Comparison of ENCODE assay signal across 1 cellular context in the genomic region with DNA sequence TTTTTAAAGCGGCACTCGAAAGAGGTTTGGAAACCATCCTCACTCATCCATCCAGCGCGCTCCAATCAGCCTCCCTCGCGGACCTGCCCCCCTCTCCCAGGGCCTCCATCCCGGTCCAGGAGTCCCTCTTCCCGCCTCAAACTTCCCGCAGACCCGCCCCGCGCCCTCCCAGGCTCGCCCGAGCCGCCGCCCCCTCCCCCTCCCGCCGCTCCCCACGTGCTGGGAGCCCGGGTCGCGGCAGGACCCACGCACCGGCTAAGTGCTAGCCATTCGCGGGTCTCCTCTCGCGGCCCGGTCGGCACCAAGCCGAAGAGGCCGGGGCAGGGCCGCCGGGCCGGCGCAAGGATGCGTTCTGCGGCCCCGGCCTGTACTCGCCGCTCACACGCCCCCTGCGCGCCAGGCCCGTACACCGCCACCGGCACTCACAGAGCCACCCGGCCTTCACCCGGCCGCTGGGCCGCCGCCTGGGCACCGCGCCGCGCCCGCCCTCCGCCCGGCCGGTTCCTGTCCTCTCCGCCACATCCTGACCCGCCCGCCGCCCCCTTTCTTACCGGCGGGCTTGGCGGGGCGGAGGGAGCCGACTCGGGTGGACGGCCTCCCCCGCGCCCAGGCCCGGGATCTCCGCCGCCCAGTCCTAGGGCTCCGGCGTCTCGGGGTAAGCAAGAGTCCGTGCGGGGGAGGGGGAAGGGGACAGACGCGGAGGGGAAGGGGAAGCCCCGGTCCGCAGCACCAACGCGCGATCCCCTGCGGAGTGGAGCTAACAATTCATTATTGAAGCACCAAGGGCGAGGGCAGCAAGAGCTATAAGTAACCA.
A peak's percentile ranks its signal among the peaks of the same experiment; 100 is the strongest.
TF ChIP-seq lines count a peak whose summit lies in the region.

No MANE protein-coding gene starts in this region.

TF ChIP-seq in HEK293, 187 proteins besides CTCF, POLR2A, EP300 and RAD21 (continued from another document):
- no peak for TF ChIP-seq TCF7L2 (IDR thresholded peaks at IDR 0.05; ENCODE audit: borderline replicate concordance, low read depth, low read length)
- no peak for TF ChIP-seq ZNF184 (tag by site-specific recombination; IDR thresholded peaks at IDR 0.05)
- TF ChIP-seq ZNF202 (tag by site-specific recombination; IDR thresholded peaks at IDR 0.05; ENCODE audit: borderline replicate concordance) = no peak
- no peak for TF ChIP-seq ZNF473 (tag by site-specific recombination; IDR thresholded peaks at IDR 0.05)
- TF ChIP-seq ZFP3 (tag by site-specific recombination; IDR thresholded peaks at IDR 0.05; ENCODE audit: low read depth) = peak; percentile 47; the same call in 1 of the 2 replicates
- peak; percentile 51; the same call in 1 of the 2 replicates for TF ChIP-seq ZSCAN30 (tag by site-specific recombination; IDR thresholded peaks at IDR 0.05)
- TF ChIP-seq ZNF677 (tag by site-specific recombination; IDR thresholded peaks at IDR 0.05) = no peak
- TF ChIP-seq SP2 (tag by site-specific recombination; IDR thresholded peaks at IDR 0.05) = peak; percentile 70
- no peak for TF ChIP-seq ZNF776 (tag by site-specific recombination; IDR thresholded peaks at IDR 0.05; ENCODE audit: borderline replicate concordance)
- TF ChIP-seq, protein P1, sequence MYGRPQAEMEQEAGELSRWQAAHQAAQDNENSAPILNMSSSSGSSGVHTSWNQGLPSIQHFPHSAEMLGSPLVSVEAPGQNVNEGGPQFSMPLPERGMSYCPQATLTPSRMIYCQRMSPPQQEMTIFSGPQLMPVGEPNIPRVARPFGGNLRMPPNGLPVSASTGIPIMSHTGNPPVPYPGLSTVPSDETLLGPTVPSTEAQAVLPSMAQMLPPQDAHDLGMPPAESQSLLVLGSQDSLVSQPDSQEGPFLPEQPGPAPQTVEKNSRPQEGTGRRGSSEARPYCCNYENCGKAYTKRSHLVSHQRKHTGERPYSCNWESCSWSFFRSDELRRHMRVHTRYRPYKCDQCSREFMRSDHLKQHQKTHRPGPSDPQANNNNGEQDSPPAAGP (tag by site-specific recombination; IDR thresholded peaks at IDR 0.05) = no peak; the same call in 1 of the 2 replicates
- no peak for TF ChIP-seq ZNF433 (tag by site-specific recombination; IDR thresholded peaks at IDR 0.05; ENCODE audit: low read depth)
- TF ChIP-seq ZNF596 (tag by site-specific recombination; IDR thresholded peaks at IDR 0.05) = no peak
- TF ChIP-seq, protein P2, sequence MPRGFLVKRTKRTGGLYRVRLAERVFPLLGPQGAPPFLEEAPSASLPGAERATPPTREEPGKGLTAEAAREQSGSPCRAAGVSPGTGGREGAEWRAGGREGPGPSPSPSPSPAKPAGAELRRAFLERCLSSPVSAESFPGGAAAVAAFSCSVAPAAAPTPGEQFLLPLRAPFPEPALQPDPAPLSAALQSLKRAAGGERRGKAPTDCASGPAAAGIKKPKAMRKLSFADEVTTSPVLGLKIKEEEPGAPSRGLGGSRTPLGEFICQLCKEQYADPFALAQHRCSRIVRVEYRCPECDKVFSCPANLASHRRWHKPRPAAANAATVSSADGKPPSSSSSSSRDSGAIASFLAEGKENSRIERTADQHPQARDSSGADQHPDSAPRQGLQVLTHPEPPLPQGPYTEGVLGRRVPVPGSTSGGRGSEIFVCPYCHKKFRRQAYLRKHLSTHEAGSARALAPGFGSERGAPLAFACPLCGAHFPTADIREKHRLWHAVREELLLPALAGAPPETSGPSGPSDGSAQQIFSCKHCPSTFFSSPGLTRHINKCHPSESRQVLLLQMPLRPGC (tag by site-specific recombination; IDR thresholded peaks at IDR 0.05) = no peak
- no peak for TF ChIP-seq ZNF76 (tag by site-specific recombination; IDR thresholded peaks at IDR 0.05; ENCODE audit: borderline replicate concordance, low read depth)
- TF ChIP-seq SCRT1 (tag by site-specific recombination; IDR thresholded peaks at IDR 0.05; ENCODE audit: borderline replicate concordance) = no peak
- no peak; the same call in 1 of the 2 replicates for TF ChIP-seq ZBTB20 (tag by site-specific recombination; IDR thresholded peaks at IDR 0.05)
- no peak for TF ChIP-seq MYNN (tag by site-specific recombination; IDR thresholded peaks at IDR 0.05; ENCODE audit: borderline replicate concordance)
- TF ChIP-seq, protein P3, sequence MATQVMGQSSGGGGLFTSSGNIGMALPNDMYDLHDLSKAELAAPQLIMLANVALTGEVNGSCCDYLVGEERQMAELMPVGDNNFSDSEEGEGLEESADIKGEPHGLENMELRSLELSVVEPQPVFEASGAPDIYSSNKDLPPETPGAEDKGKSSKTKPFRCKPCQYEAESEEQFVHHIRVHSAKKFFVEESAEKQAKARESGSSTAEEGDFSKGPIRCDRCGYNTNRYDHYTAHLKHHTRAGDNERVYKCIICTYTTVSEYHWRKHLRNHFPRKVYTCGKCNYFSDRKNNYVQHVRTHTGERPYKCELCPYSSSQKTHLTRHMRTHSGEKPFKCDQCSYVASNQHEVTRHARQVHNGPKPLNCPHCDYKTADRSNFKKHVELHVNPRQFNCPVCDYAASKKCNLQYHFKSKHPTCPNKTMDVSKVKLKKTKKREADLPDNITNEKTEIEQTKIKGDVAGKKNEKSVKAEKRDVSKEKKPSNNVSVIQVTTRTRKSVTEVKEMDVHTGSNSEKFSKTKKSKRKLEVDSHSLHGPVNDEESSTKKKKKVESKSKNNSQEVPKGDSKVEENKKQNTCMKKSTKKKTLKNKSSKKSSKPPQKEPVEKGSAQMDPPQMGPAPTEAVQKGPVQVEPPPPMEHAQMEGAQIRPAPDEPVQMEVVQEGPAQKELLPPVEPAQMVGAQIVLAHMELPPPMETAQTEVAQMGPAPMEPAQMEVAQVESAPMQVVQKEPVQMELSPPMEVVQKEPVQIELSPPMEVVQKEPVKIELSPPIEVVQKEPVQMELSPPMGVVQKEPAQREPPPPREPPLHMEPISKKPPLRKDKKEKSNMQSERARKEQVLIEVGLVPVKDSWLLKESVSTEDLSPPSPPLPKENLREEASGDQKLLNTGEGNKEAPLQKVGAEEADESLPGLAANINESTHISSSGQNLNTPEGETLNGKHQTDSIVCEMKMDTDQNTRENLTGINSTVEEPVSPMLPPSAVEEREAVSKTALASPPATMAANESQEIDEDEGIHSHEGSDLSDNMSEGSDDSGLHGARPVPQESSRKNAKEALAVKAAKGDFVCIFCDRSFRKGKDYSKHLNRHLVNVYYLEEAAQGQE (tag by site-specific recombination; IDR thresholded peaks at IDR 0.05) = no peak
- peak; percentile 53; the same call in 1 of the 2 replicates for TF ChIP-seq ZFP69B (tag by site-specific recombination; IDR thresholded peaks at IDR 0.05)
- TF ChIP-seq ZNF777 (tag by site-specific recombination; IDR thresholded peaks at IDR 0.05; ENCODE audit: borderline replicate concordance) = no peak
- no peak; the same call in 1 of the 2 replicates for TF ChIP-seq ZNF366 (tag by site-specific recombination; conservative IDR thresholded peaks at IDR 0.05)
- TF ChIP-seq ZNF768 (tag by site-specific recombination; IDR thresholded peaks at IDR 0.05) = no peak
- 0 out of 2 replicates have a peak, but pooled peaks have one; percentile 13 for TF ChIP-seq ZNF660 (tag by site-specific recombination; IDR thresholded peaks at IDR 0.05)
- TF ChIP-seq RBAK (tag by site-specific recombination; IDR thresholded peaks at IDR 0.05) = no peak
- peak; percentile 77 for TF ChIP-seq GLIS2 (tag by site-specific recombination; IDR thresholded peaks at IDR 0.05)
- no peak for TF ChIP-seq ZNF514 (tag by site-specific recombination; IDR thresholded peaks at IDR 0.05)
- peak; percentile 83 for TF ChIP-seq GLIS1 (tag by site-specific recombination; IDR thresholded peaks at IDR 0.05)
- TF ChIP-seq ZBTB17 (tag by site-specific recombination; IDR thresholded peaks at IDR 0.05) = no peak
- TF ChIP-seq ZNF174 (tag by site-specific recombination; IDR thresholded peaks at IDR 0.05) = no peak
- peak; percentile 51 for TF ChIP-seq SP3 (tag by site-specific recombination; IDR thresholded peaks at IDR 0.05)
- TF ChIP-seq, protein P4, sequence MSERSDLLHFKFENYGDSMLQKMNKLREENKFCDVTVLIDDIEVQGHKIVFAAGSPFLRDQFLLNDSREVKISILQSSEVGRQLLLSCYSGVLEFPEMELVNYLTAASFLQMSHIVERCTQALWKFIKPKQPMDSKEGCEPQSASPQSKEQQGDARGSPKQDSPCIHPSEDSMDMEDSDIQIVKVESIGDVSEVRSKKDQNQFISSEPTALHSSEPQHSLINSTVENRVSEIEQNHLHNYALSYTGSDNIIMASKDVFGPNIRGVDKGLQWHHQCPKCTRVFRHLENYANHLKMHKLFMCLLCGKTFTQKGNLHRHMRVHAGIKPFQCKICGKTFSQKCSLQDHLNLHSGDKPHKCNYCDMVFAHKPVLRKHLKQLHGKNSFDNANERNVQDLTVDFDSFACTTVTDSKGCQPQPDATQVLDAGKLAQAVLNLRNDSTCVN (tag by site-specific recombination; optimal IDR thresholded peaks at IDR 0.05) = no peak
- no peak for TF ChIP-seq TRIM28 (IDR thresholded peaks at IDR 0.05; ENCODE audit: borderline replicate concordance, low read length)
- TF ChIP-seq ZNF132 (tag by site-specific recombination; IDR thresholded peaks at IDR 0.05; ENCODE audit: borderline replicate concordance) = no peak
- no peak for TF ChIP-seq ZNF221 (tag by site-specific recombination; IDR thresholded peaks at IDR 0.05; ENCODE audit: borderline replicate concordance)
- TF ChIP-seq OVOL3 (tag by site-specific recombination; IDR thresholded peaks at IDR 0.05) = no peak
- peak; percentile 91 for TF ChIP-seq IKZF3 (tag by site-specific recombination; IDR thresholded peaks at IDR 0.05)
- no peak for TF ChIP-seq HOXD13 (CRISPR knock-in tag; IDR thresholded peaks at IDR 0.05; ENCODE audit: borderline replicate concordance)
- no peak for TF ChIP-seq ZNF138 (tag by site-specific recombination; IDR thresholded peaks at IDR 0.05; ENCODE audit: borderline replicate concordance)
- TF ChIP-seq ZNF621 (tag by site-specific recombination; IDR thresholded peaks at IDR 0.05) = no peak
- peak; percentile 1; the same call in 1 of the 2 replicates for TF ChIP-seq ZNF394 (tag by site-specific recombination; IDR thresholded peaks at IDR 0.05; ENCODE audit: borderline replicate concordance)
- TF ChIP-seq ZNF530 (tag by site-specific recombination; IDR thresholded peaks at IDR 0.05; ENCODE audit: low read depth) = no peak
- TF ChIP-seq ZFP37 (tag by site-specific recombination; IDR thresholded peaks at IDR 0.05) = peak; percentile 19; the same call in 1 of the 2 replicates
- no peak for TF ChIP-seq ZNF175 (tag by site-specific recombination; IDR thresholded peaks at IDR 0.05)
- no peak for TF ChIP-seq ZNF155 (tag by site-specific recombination; IDR thresholded peaks at IDR 0.05)
- TF ChIP-seq ZNF585B (tag by site-specific recombination; IDR thresholded peaks at IDR 0.05) = no peak
- peak; percentile 37; the same call in 1 of the 2 replicates for TF ChIP-seq ZBTB8A (tag by site-specific recombination; IDR thresholded peaks at IDR 0.05)
- TF ChIP-seq, protein P5, sequence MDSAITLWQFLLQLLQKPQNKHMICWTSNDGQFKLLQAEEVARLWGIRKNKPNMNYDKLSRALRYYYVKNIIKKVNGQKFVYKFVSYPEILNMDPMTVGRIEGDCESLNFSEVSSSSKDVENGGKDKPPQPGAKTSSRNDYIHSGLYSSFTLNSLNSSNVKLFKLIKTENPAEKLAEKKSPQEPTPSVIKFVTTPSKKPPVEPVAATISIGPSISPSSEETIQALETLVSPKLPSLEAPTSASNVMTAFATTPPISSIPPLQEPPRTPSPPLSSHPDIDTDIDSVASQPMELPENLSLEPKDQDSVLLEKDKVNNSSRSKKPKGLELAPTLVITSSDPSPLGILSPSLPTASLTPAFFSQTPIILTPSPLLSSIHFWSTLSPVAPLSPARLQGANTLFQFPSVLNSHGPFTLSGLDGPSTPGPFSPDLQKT (IDR thresholded peaks at IDR 0.05; ENCODE audit: borderline replicate concordance, low read depth, low read length) = no peak
- no peak for TF ChIP-seq REPIN1 (tag by site-specific recombination; IDR thresholded peaks at IDR 0.05; ENCODE audit: low read depth)
- TF ChIP-seq ZNF423 (tag by site-specific recombination; IDR thresholded peaks at IDR 0.05) = no peak
